ENCODE assay signal across 12 cellular contexts in genomic region chr12:110253176-110253575, GRCh38. TPM values are rescaled to one million over a fixed set of nuclear protein-coding genes. Genes with fewer than 3 reads are reported as not detected.
DNase-seq lines count a peak whose midpoint lies in the region; ATAC-seq and TF ChIP-seq lines count a peak whose summit lies in the region.
"Had no signal": no experiment of that assay in that cellular context is flagged by ENCODE, and none has a peak within 500 bp of the region (broad histone marks: within the 10 kb centered on the region; RNA-seq: fewer than 3 reads in every experiment).

No MANE protein-coding gene starts in this region.

- no peak for TF ChIP-seq CTCF in heart right ventricle (IDR thresholded peaks at IDR 0.05)
- TF ChIP-seq CTCF in osteocyte (IDR thresholded peaks at IDR 0.05) = no peak

- peak overlapping the region in 5 of 10 donors; percentile 4 to 15 (median 12) for H3K4me3 ChIP-seq in heart right ventricle

- no peak overlapping the region for H3K4me3 Mint-ChIP-seq in osteocyte (ENCODE audit: unreplicated experiment)
- H3K4me3 Mint-ChIP-seq: T-helper 1 cell treated with Interleukin-12 subunit alpha and Interleukin-12 subunit beta and Interleukin-4 antibody, amounts not matched to agents 30 μg/mL and 1 μg/mL, for 36 hours had no signal

- no peaks in the 10 kb centered on the region for H3K36me3 ChIP-seq in heart right ventricle

- no peaks in the 10 kb centered on the region for H3K9me3 Mint-ChIP-seq in osteocyte (ENCODE audit: unreplicated experiment)
- H3K9me3 Mint-ChIP-seq: T-helper 1 cell treated with Interleukin-12 subunit alpha and Interleukin-12 subunit beta and Interleukin-4 antibody, amounts not matched to agents 30 μg/mL and 1 μg/mL, for 36 hours had no signal

- intact Hi-C loops in heart right ventricle (cut with DNase I) = loop anchor here in 2 of 10 donors (2.0 kb wide), 1 partner anchor 28 kb away; the partner anchor contains the start of gene ATP2A2 (in 2 of the 2)

- ATAC-seq in heart right ventricle (peak; percentile 67 to 87 (median 82)), HG03469 (IDR thresholded peaks at IDR 0.05; ENCODE audit: unreplicated experiment) (no peak)
- ATAC-seq: foreskin keratinocyte had no signal

- H3K27me3 Mint-ChIP-seq in osteocyte (ENCODE audit: unreplicated experiment) = no peaks in the 10 kb centered on the region

- H3K4me1 ChIP-seq in heart right ventricle = peaks cover 22 to 65% (median 55%) of the 10 kb centered on the region in 9 donors

- H3K4me1 Mint-ChIP-seq in osteocyte (ENCODE audit: unreplicated experiment) = peaks cover 43% of the 10 kb centered on the region

- 14 to 17% methylated on average over 9 of the region's 9 CpGs for WGBS in heart right ventricle, 2 donors

- no peaks in the 10 kb centered on the region for H3K9me3 ChIP-seq in heart right ventricle

- H3K27ac ChIP-seq in heart right ventricle = peak overlapping the region; percentile 81 to 94 (median 87)
- H3K27ac ChIP-seq: foreskin keratinocyte had no signal

- H3K27ac Mint-ChIP-seq in osteocyte (ENCODE audit: unreplicated experiment) = peak overlapping the region; percentile 66
- H3K27ac Mint-ChIP-seq: T-helper 1 cell treated with Interleukin-12 subunit alpha and Interleukin-12 subunit beta and Interleukin-4 antibody, amounts not matched to agents 30 μg/mL and 1 μg/mL, for 36 hours had no signal

- H3K36me3 Mint-ChIP-seq in osteocyte (ENCODE audit: unreplicated experiment) = no peaks in the 10 kb centered on the region

- no peaks in the 10 kb centered on the region for H3K27me3 ChIP-seq in heart right ventricle
- H3K27me3 ChIP-seq: foreskin keratinocyte had no signal

- DNase-seq in AG08395 (ENCODE audit: low spot score) (peak; percentile 22), amniotic epithelial cell (ENCODE audit: low read depth) (peak; percentile 19), heart right ventricle (peak; percentile 73 to 80), osteocyte (ENCODE audit: extremely low spot score, unreplicated experiment) (no peak), KG1 (lab: John Stamatoyannopoulos, UW) (no peak), NK-92 (lab: John Stamatoyannopoulos, UW; ENCODE audit: unreplicated experiment) (no peak)
- no peak for DNase-seq in NK-92 treated with Interleukin-12 subunit alpha and Interleukin-12 subunit beta, amount 100 ng/mL, for 24 hours (lab: John Stamatoyannopoulos, UW)
- DNase-seq: ACHN, foreskin keratinocyte, NCI-H526 treated with DMSO at 0.1 percent for 48 hours had no signal

RNA-seq across cellular contexts. Expression of gene ATP2A2, which starts 27.9 kb away (rescaled TPM):
- total RNA-seq in heart right ventricle (1,000 to 10,000 TPM; 1,003 to 4,750 (median 1,632) TPM), osteocyte (183 and 197 TPM in 2 replicates)
- polyA plus RNA-seq in heart right ventricle = 100 to 1,000 TPM; 316 to 678 TPM

Comparison
In these comparisons a context has a peak if more than half of its experiments do, and no peak if none do; other contexts are left out.
1. DNase-seq: peak in AG08395 (single experiment), amniotic epithelial cell (single experiment) and heart right ventricle (2 of 2); none in osteocyte (single experiment), NK-92 treated with Interleukin-12 subunit alpha and Interleukin-12 subunit beta, amount 100 ng/mL, for 24 hours (single experiment), KG1 (single experiment) and NK-92 (single experiment).